Comparison of ENCODE assay signal across 14 cellular contexts in genomic region chr4:119525771-119526712, GRCh38.
A peak's percentile ranks its signal among the peaks of the same experiment; 100 is the strongest.
DNase-seq lines count a peak whose midpoint lies in the region; ATAC-seq and TF ChIP-seq lines count a peak whose summit lies in the region.
"Had no signal": no experiment of that assay in that cellular context is flagged by ENCODE, and none has a peak within 500 bp of the region (broad histone marks: within the 10 kb centered on the region; RNA-seq: fewer than 3 reads in every experiment).

No MANE protein-coding gene starts in this region.

- TF ChIP-seq POLR2A in sigmoid colon (IDR thresholded peaks at IDR 0.05), result no peak

- H3K9me2 ChIP-seq in SK-N-SH, result no peaks in the 10 kb centered on the region

- H3K79me2 ChIP-seq in SK-N-SH (ENCODE audit: insufficient read depth), result peaks cover 3% of the 10 kb centered on the region; the same call in 1 of the 2 replicates

- WGBS in SK-N-SH (ENCODE audit: low lambda C conversion rate), result 66% methylated on average over 3 of the region's 3 CpGs
- WGBS in sigmoid colon, 2 donors, result 70 to 79% methylated on average over 3 of the region's 3 CpGs

- no peak overlapping the region for H2AFZ ChIP-seq in SK-N-SH (ENCODE audit: low read depth)

- H3K4me1 ChIP-seq in SK-N-SH (ENCODE audit: control insufficient read depth in 1 of 2, insufficient read depth in 2 of 2, low read depth in 1 of 2, low read length in 1 of 2), result peaks cover 0 to 22% of the 10 kb centered on the region in 2 experiments
- peaks cover 0 to 64% (median 47%) of the 10 kb centered on the region in 4 donors for H3K4me1 ChIP-seq in sigmoid colon
- H3K4me1 ChIP-seq: spleen had no signal

- TF ChIP-seq CTCF in SK-N-SH (IDR thresholded peaks at IDR 0.05), result no peak
- no peak for TF ChIP-seq CTCF in fibroblast of villous mesenchyme (IDR thresholded peaks at IDR 0.05; ENCODE audit: insufficient read depth, low read depth, low read length)
- TF ChIP-seq CTCF in sigmoid colon (IDR thresholded peaks at IDR 0.05), result no peak

- intact Hi-C loops in sigmoid colon (cut with DNase I), result no loop called here

- CTCF ChIA-PET in SK-N-SH (lab: Yijun Ruan, JAX), result interaction anchor here (1.2 to 1.6 kb wide), 2 partner anchors 22 to 33 kb away, joined by 4 to 6 read pairs; no protein-coding TSS in a partner anchor

- no peak for TF ChIP-seq RAD21 in SK-N-SH (IDR thresholded peaks at IDR 0.05; ENCODE audit: low read length)

- peak overlapping the region; percentile 57 for H3K9ac ChIP-seq in SK-N-SH

- ATAC-seq in GM19463 (IDR thresholded peaks at IDR 0.05; ENCODE audit: unreplicated experiment), result no peak

- DNase-seq in AG20443 (ENCODE audit: low spot score) (peak; percentile 15), SK-N-SH (no peak), fibroblast of villous mesenchyme (ENCODE audit: low read depth) (peak; percentile 45), sigmoid colon (no peak), NAMALWA (ENCODE audit: low spot score) (no peak), HuH-7.5 (ENCODE audit: low spot score) (no peak)
- no peak for DNase-seq in activated CD4-positive, alpha-beta T cell treated with anti-CD3 and anti-CD28 coated beads for 4 hours
- DNase-seq: activated naive CD4-positive, alpha-beta T cell treated with anti-CD3 and anti-CD28 coated beads, Interleukin-2, amount 10 ng/mL, durations not matched to agents 7 days and 5 days; central memory CD4-positive, alpha-beta T cell; hypothalamus; MM.1S; spleen had no signal

- H3K4me2 ChIP-seq in SK-N-SH, result peak overlapping the region; percentile 71

- peak overlapping the region; percentile 79 to 94; a peak in 3 of 4 replicates for H3K27ac ChIP-seq in SK-N-SH (ENCODE audit: low read depth in 2 of 2, low read length in 1 of 2)
- H3K27ac ChIP-seq in sigmoid colon, result peak overlapping the region; percentile 60 to 76 (median 66)
- H3K27ac ChIP-seq: spleen, VCaP had no signal

- H3K4me3 ChIP-seq in SK-N-SH (ENCODE audit: low read depth in 2 of 2, low read length in 1 of 2) (no peak overlapping the region), fibroblast of villous mesenchyme (ENCODE audit: low read depth, low read length) (no peak overlapping the region), sigmoid colon (no peak overlapping the region)
- H3K4me3 ChIP-seq: spleen had no signal

- TF ChIP-seq EP300 in SK-N-SH (IDR thresholded peaks at IDR 0.05; ENCODE audit: borderline replicate concordance in 1 of 2, low read depth in 1 of 2, low read length in 1 of 2) (no peak), sigmoid colon (IDR thresholded peaks at IDR 0.05) (no peak)

- H4K20me1 ChIP-seq in SK-N-SH (ENCODE audit: insufficient read depth), result no peaks in the 10 kb centered on the region

- H3K9me3 ChIP-seq in SK-N-SH (no peaks in the 10 kb centered on the region), sigmoid colon (no peaks in the 10 kb centered on the region)
- H3K9me3 ChIP-seq: spleen had no signal

- H3K27me3 ChIP-seq in SK-N-SH (ENCODE audit: insufficient read depth), result no peaks in the 10 kb centered on the region
- H3K27me3 ChIP-seq in sigmoid colon, result no peaks in the 10 kb centered on the region
- H3K27me3 ChIP-seq: spleen had no signal

- H3F3A ChIP-seq in SK-N-SH (replicated peaks; ENCODE audit: insufficient read depth), result peaks cover 42% of the 10 kb centered on the region

- H3K36me3 ChIP-seq in SK-N-SH (replicated peaks in 1 of 2; ENCODE audit: control insufficient read depth in 1 of 2, insufficient read depth in 2 of 2, low read length in 1 of 2) (peaks cover 8 to 11% of the 10 kb centered on the region in 2 experiments), sigmoid colon (peaks cover 0 to 51% (median 4%) of the 10 kb centered on the region in 4 donors)

- POLR2A ChIA-PET in SK-N-SH (lab: Yijun Ruan, JAX), result no interaction called here

TF ChIP-seq in SK-N-SH, 30 proteins besides CTCF, POLR2A, EP300 and RAD21:
- TF ChIP-seq SIN3A (IDR thresholded peaks at IDR 0.05; ENCODE audit: borderline replicate concordance, low read depth, low read length), result no peak

Comparison
In these comparisons a context has a peak if more than half of its experiments do, and no peak if none do; other contexts are left out.
1. DNase-seq: peak in AG20443 (single experiment) and fibroblast of villous mesenchyme (single experiment); none in SK-N-SH (single experiment), sigmoid colon (single experiment), activated CD4-positive, alpha-beta T cell treated with anti-CD3 and anti-CD28 coated beads for 4 hours (0 of 2), NAMALWA (single experiment) and HuH-7.5 (single experiment).